31 cellular contexts compared by ENCODE assay signal in the genomic region with DNA sequence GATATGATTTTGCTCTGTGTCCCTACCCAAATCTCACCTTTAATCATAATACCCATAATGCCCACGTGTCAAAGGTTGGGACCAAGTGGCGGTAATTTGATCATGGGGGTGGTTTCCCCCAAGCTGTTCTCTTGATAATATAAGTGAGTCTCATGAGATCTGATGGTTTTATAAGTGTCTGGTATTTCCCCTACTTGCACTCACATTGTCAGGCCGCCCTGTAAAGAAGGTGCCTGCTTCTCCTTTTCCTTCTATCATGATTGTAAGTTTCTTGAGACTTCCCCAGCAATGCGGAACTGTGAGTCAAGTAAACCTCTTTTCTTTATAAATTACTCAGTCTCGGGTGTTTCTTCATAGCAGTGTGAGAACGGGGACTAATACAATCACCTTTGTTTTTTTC.
"Had no signal": no experiment of that assay in that cellular context is flagged by ENCODE, and none has a peak within 500 bp of the region (broad histone marks: within the 10 kb centered on the region; RNA-seq: fewer than 3 reads in every experiment).

No MANE protein-coding gene starts in this region.

- H3K4me3 Mint-ChIP-seq: activated CD4-positive, alpha-beta memory T cell treated with anti-CD3 and anti-CD28 coated beads for 36 hours; activated CD4-positive, alpha-beta T cell treated with anti-CD3 and anti-CD28 coated beads for 36 hours; activated CD4-positive, alpha-beta T cell treated with anti-CD3 and anti-CD28 coated beads, Interleukin-2, amount 10 ng/mL, durations not matched to agents 24 days and 14 days; activated CD8-positive, alpha-beta memory T cell treated with anti-CD3 and anti-CD28 coated beads, Interleukin-2, amount 10 ng/mL, durations not matched to agents 7 days and 5 days; activated CD8-positive, alpha-beta T cell treated with anti-CD3 and anti-CD28 coated beads, Interleukin-2, amount 10 ng/mL, durations not matched to agents 7 days and 5 days; activated naive CD4-positive, alpha-beta T cell treated with anti-CD3 and anti-CD28 coated beads, Interleukin-2, amount 10 ng/mL, durations not matched to agents 7 days and 5 days; activated naive CD8-positive, alpha-beta T cell treated with anti-CD3 and anti-CD28 coated beads, Interleukin-2, amount 10 ng/mL, durations not matched to agents 7 days and 5 days; activated T-helper 1 cell treated with anti-CD3 and anti-CD28 coated beads, Interleukin-12 subunit alpha, Interleukin-12 subunit beta, Interleukin-2, Interleukin-4 antibody, amounts not matched to agents 30 ng/mL and 10 ng/mL and 1 ng/mL, durations not matched to agents 14 hours and 24 hours and 36 hours; brain had no signal

- H3K4me1 Mint-ChIP-seq: activated CD4-positive, alpha-beta T cell treated with anti-CD3 and anti-CD28 coated beads for 36 hours; activated CD4-positive, alpha-beta T cell treated with anti-CD3 and anti-CD28 coated beads, Interleukin-2, amount 10 ng/mL, durations not matched to agents 24 days and 14 days; activated CD8-positive, alpha-beta memory T cell treated with anti-CD3 and anti-CD28 coated beads, Interleukin-2, amount 10 ng/mL, durations not matched to agents 7 days and 5 days; activated naive CD4-positive, alpha-beta T cell treated with anti-CD3 and anti-CD28 coated beads, Interleukin-2, amount 10 ng/mL, durations not matched to agents 7 days and 5 days; activated naive CD8-positive, alpha-beta T cell treated with anti-CD3 and anti-CD28 coated beads, Interleukin-2, amount 10 ng/mL, durations not matched to agents 7 days and 5 days; brain had no signal

- H3K36me3 ChIP-seq: ascending aorta, breast epithelium, cardiac muscle cell, colonic mucosa, esophagus squamous epithelium, gastroesophageal sphincter, heart right ventricle had no signal

- H3K36me3 Mint-ChIP-seq: activated CD4-positive, alpha-beta memory T cell treated with anti-CD3 and anti-CD28 coated beads for 36 hours; activated CD8-positive, alpha-beta memory T cell treated with anti-CD3 and anti-CD28 coated beads, Interleukin-2, amount 10 ng/mL, durations not matched to agents 7 days and 5 days; activated naive CD4-positive, alpha-beta T cell treated with anti-CD3 and anti-CD28 coated beads, Interleukin-2, amount 10 ng/mL, durations not matched to agents 7 days and 5 days; activated naive CD8-positive, alpha-beta T cell treated with anti-CD3 and anti-CD28 coated beads, Interleukin-2, amount 10 ng/mL, durations not matched to agents 7 days and 5 days had no signal

- H3K9me3 Mint-ChIP-seq: activated CD4-positive, alpha-beta T cell treated with anti-CD3 and anti-CD28 coated beads, Interleukin-2, amount 10 ng/mL, durations not matched to agents 24 days and 14 days; activated naive CD4-positive, alpha-beta T cell treated with anti-CD3 and anti-CD28 coated beads, Interleukin-2, amount 10 ng/mL, durations not matched to agents 7 days and 5 days had no signal

- H3K27me3 Mint-ChIP-seq: activated CD4-positive, alpha-beta memory T cell treated with anti-CD3 and anti-CD28 coated beads for 36 hours; activated CD4-positive, alpha-beta T cell treated with anti-CD3 and anti-CD28 coated beads for 36 hours; activated CD4-positive, alpha-beta T cell treated with anti-CD3 and anti-CD28 coated beads, Interleukin-2, amount 10 ng/mL, durations not matched to agents 24 days and 14 days; activated CD8-positive, alpha-beta memory T cell treated with anti-CD3 and anti-CD28 coated beads, Interleukin-2, amount 10 ng/mL, durations not matched to agents 7 days and 5 days; activated naive CD4-positive, alpha-beta T cell treated with anti-CD3 and anti-CD28 coated beads, Interleukin-2, amount 10 ng/mL, durations not matched to agents 7 days and 5 days; activated naive CD8-positive, alpha-beta T cell treated with anti-CD3 and anti-CD28 coated beads, Interleukin-2, amount 10 ng/mL, durations not matched to agents 7 days and 5 days; brain had no signal

- H3K27ac Mint-ChIP-seq: activated CD4-positive, alpha-beta memory T cell treated with anti-CD3 and anti-CD28 coated beads for 36 hours; activated CD4-positive, alpha-beta T cell treated with anti-CD3 and anti-CD28 coated beads for 36 hours; activated CD4-positive, alpha-beta T cell treated with anti-CD3 and anti-CD28 coated beads, Interleukin-2, amount 10 ng/mL, durations not matched to agents 24 days and 14 days; activated CD8-positive, alpha-beta memory T cell treated with anti-CD3 and anti-CD28 coated beads, Interleukin-2, amount 10 ng/mL, durations not matched to agents 7 days and 5 days; activated CD8-positive, alpha-beta T cell treated with anti-CD3 and anti-CD28 coated beads, Interleukin-2, amount 10 ng/mL, durations not matched to agents 7 days and 5 days; activated naive CD4-positive, alpha-beta T cell treated with anti-CD3 and anti-CD28 coated beads, Interleukin-2, amount 10 ng/mL, durations not matched to agents 7 days and 5 days; activated naive CD4-positive, alpha-beta T cell treated with anti-CD3 and anti-CD28 coated beads, Interleukin-2, amount 50 U/mL, for 72 hours; activated naive CD8-positive, alpha-beta T cell treated with anti-CD3 and anti-CD28 coated beads, Interleukin-2, amount 10 ng/mL, durations not matched to agents 7 days and 5 days; activated T-helper 1 cell treated with anti-CD3 and anti-CD28 coated beads, Interleukin-12 subunit alpha, Interleukin-12 subunit beta, Interleukin-2, Interleukin-4 antibody, amounts not matched to agents 30 ng/mL and 10 ng/mL and 1 ng/mL, durations not matched to agents 14 hours and 24 hours and 36 hours; activated T-helper 2 cell treated with anti-CD3 and anti-CD28 coated beads, Interferon-gamma antibody, Interleukin-2, Interleukin-4, amounts not matched to agents 10 μg/mL and 5 μg/mL and 100 μg/mL, durations not matched to agents 14 hours and 24 hours and 36 hours; brain had no signal

- H3K27me3 ChIP-seq: ascending aorta, breast epithelium, cardiac muscle cell, colonic mucosa, esophagus squamous epithelium, heart right ventricle had no signal

- H3K9me3 ChIP-seq: breast epithelium, colonic mucosa, esophagus squamous epithelium had no signal

- H3K4me3 ChIP-seq: ascending aorta, breast epithelium, cardiac muscle cell, colonic mucosa, esophagus squamous epithelium, gastroesophageal sphincter, heart right ventricle had no signal

- DNase-seq: activated CD4-positive, alpha-beta memory T cell treated with anti-CD3 and anti-CD28 coated beads for 36 hours; activated CD4-positive, alpha-beta T cell treated with anti-CD3 and anti-CD28 coated beads for 36 hours; activated CD4-positive, alpha-beta T cell treated with anti-CD3 and anti-CD28 coated beads, Interleukin-2, amount 10 ng/mL, durations not matched to agents 24 days and 14 days; activated CD4-positive, CD25-positive, alpha-beta regulatory T cell; activated CD4-positive, CD25-positive, alpha-beta regulatory T cell treated with anti-CD3 and anti-CD28 coated beads, Interleukin-2, amount 50 U/mL, for 72 hours; activated CD8-positive, alpha-beta memory T cell treated with anti-CD3 and anti-CD28 coated beads, Interleukin-2, amount 10 ng/mL, durations not matched to agents 7 days and 5 days; activated CD8-positive, alpha-beta memory T cell treated with anti-CD3 and anti-CD28 coated beads, Interleukin-2, amount 50 U/mL, for 4 hours; activated CD8-positive, alpha-beta T cell treated with anti-CD3 and anti-CD28 coated beads, Interleukin-2, amount 10 ng/mL, durations not matched to agents 7 days and 5 days; activated effector memory CD4-positive, alpha-beta T cell treated with anti-CD3 and anti-CD28 coated beads, Interleukin-2, amount 50 U/mL, for 16 hours; activated naive CD4-positive, alpha-beta T cell; activated naive CD4-positive, alpha-beta T cell treated with anti-CD3 and anti-CD28 coated beads, Interleukin-2, amount 10 ng/mL, durations not matched to agents 7 days and 5 days; activated naive CD8-positive, alpha-beta T cell treated with anti-CD3 and anti-CD28 coated beads, Interleukin-2, amount 10 ng/mL, durations not matched to agents 7 days and 5 days; activated T-cell treated with anti-CD3 and anti-CD28 coated beads, Interleukin-2, amount 50 U/mL, for 1 hour; activated T-cell treated with anti-CD3 and anti-CD28 coated beads, Interleukin-2, amount 50 U/mL, for 48 hours; central memory CD4-positive, alpha-beta T cell; cerebellar nuclear complex; colonic mucosa; effector CD8-positive, alpha-beta T cell; esophagus squamous epithelium; foreskin melanocyte; heart right ventricle; T-helper 2 cell had no signal

- H3K27ac ChIP-seq: ascending aorta, breast epithelium, cardiac muscle cell, colonic mucosa, epithelial cell of prostate, esophagus squamous epithelium, gastroesophageal sphincter, heart right ventricle had no signal

- H3K4me1 ChIP-seq: ascending aorta, breast epithelium, colonic mucosa, esophagus squamous epithelium, gastroesophageal sphincter, heart right ventricle had no signal
